In genomic region chr19:18894254-18895037, GRCh38 we compare ENCODE assay signal across 8 cellular contexts. TPM values are rescaled to one million over a fixed set of nuclear protein-coding genes. Genes with fewer than 3 reads are reported as not detected.
DNase-seq lines count a peak whose midpoint lies in the region; TF ChIP-seq lines count a peak whose summit lies in the region.

No MANE protein-coding gene starts in this region.

- peak overlapping the region; percentile 72 for H3K4me3 Mint-ChIP-seq in progenitor cell of endocrine pancreas (ENCODE audit: low read depth)

- TF ChIP-seq CTCF in fibroblast of pulmonary artery (IDR thresholded peaks at IDR 0.05; ENCODE audit: low read length, missing control alignments) (no peak), progenitor cell of endocrine pancreas (IDR thresholded peaks at IDR 0.05; ENCODE audit: unreplicated experiment) (no peak), Peyer's patch (IDR thresholded peaks at IDR 0.05) (no peak)

- H3K27ac Mint-ChIP-seq in progenitor cell of endocrine pancreas = no peak overlapping the region

- TF ChIP-seq POLR2A in Peyer's patch (IDR thresholded peaks at IDR 0.05) = no peak

- no peaks in the 10 kb centered on the region for H3K9me3 Mint-ChIP-seq in progenitor cell of endocrine pancreas (ENCODE audit: low read depth)

- H3K9me3 ChIP-seq in Peyer's patch = no peaks in the 10 kb centered on the region
- H3K9me3 ChIP-seq in effector memory CD4-positive, alpha-beta T cell (ENCODE audit: control insufficient read depth, low read length) = no peaks in the 10 kb centered on the region

- H3K36me3 Mint-ChIP-seq in progenitor cell of endocrine pancreas (ENCODE audit: insufficient read depth) = peaks cover 1% of the 10 kb centered on the region

- H3K4me1 Mint-ChIP-seq in progenitor cell of endocrine pancreas (ENCODE audit: low read depth) = peaks cover 10% of the 10 kb centered on the region

- H3K36me3 ChIP-seq in Peyer's patch = peaks cover 0 to 6% (median 0%) of the 10 kb centered on the region in 3 donors
- H3K36me3 ChIP-seq in effector memory CD4-positive, alpha-beta T cell (ENCODE audit: control insufficient read depth, insufficient read depth, low read length) = peaks cover 5% of the 10 kb centered on the region

- no peak overlapping the region for H3K27ac ChIP-seq in Peyer's patch
- H3K27ac ChIP-seq in effector memory CD4-positive, alpha-beta T cell (ENCODE audit: insufficient read depth, low read length, poor library complexity, severe bottlenecking) = no peak overlapping the region

- H3K27me3 ChIP-seq in Peyer's patch = peaks cover 0 to 17% of the 10 kb centered on the region in 2 donors
- H3K27me3 ChIP-seq in effector memory CD4-positive, alpha-beta T cell (replicated peaks; ENCODE audit: control insufficient read depth, insufficient read depth, low read length, poor library complexity, severe bottlenecking) = peaks cover 16% of the 10 kb centered on the region

- peaks cover 4% of the 10 kb centered on the region for H3K27me3 Mint-ChIP-seq in progenitor cell of endocrine pancreas

- DNase-seq in EH (ENCODE audit: low read depth) (peak; percentile 41), NCI-H524 (lab: John Stamatoyannopoulos, UW) (peak; percentile 88 to 94), fibroblast of pulmonary artery (ENCODE audit: low read depth) (peak; percentile 52), progenitor cell of endocrine pancreas (ENCODE audit: low spot score, unreplicated experiment) (no peak), NCI-H2029 (lab: John Stamatoyannopoulos, UW) (no peak), Peyer's patch (no peak)
- no peak for DNase-seq in central memory CD4-positive, alpha-beta T cell
- no peak for DNase-seq in effector memory CD4-positive, alpha-beta T cell

- H3K4me1 ChIP-seq in Peyer's patch = peaks cover 0 to 34% (median 6%) of the 10 kb centered on the region in 4 donors
- H3K4me1 ChIP-seq in effector memory CD4-positive, alpha-beta T cell (ENCODE audit: control insufficient read depth, insufficient read depth, low read length, poor library complexity, severe bottlenecking) = peaks cover 9% of the 10 kb centered on the region

- H3K4me3 ChIP-seq in fibroblast of pulmonary artery (replicated peaks; ENCODE audit: low read depth, low read length) = peak overlapping the region; percentile 49
- peak overlapping the region in 1 of 4 donors; percentile 47 for H3K4me3 ChIP-seq in Peyer's patch
- H3K4me3 ChIP-seq in effector memory CD4-positive, alpha-beta T cell (ENCODE audit: insufficient read depth, low read depth, low read length, poor library complexity, severe bottlenecking) = no peak overlapping the region

RNA-seq across cellular contexts. Expression of gene CERS1, which starts 1.5 kb away (rescaled TPM):
- total RNA-seq in progenitor cell of endocrine pancreas (20.1 and 20.9 TPM in 2 replicates), Peyer's patch (not detected)

RNA-seq across cellular contexts. Expression of gene COPE, which starts 24.7 kb away (rescaled TPM):
- total RNA-seq in progenitor cell of endocrine pancreas (189 and 192 TPM in 2 replicates), Peyer's patch (100 to 1,000 TPM; 205 to 257 (median 224) TPM)

RNA-seq across cellular contexts. Expression of gene DDX49, which starts 25.1 kb away (rescaled TPM):
- total RNA-seq in progenitor cell of endocrine pancreas = 44.4 and 44.7 TPM in 2 replicates
- total RNA-seq in Peyer's patch = 10 to 100 TPM; 37.0 to 76.9 (median 47.1) TPM

RNA-seq across cellular contexts. Expression of gene HOMER3, which starts 46.6 kb away (rescaled TPM):
- total RNA-seq in progenitor cell of endocrine pancreas (64.5 and 69.4 TPM in 2 replicates), Peyer's patch (10 to 100 TPM in 2 of 4 donors, 1 to 10 TPM in 1, under 1 TPM in 1; 0.88 to 33.0 (median 9.6) TPM)

Comparison
In these comparisons a context has a peak if more than half of its experiments do, and no peak if none do; other contexts are left out.
1. DNase-seq: peak in EH (single experiment), NCI-H524 (2 of 2) and fibroblast of pulmonary artery (single experiment); none in progenitor cell of endocrine pancreas (single experiment), NCI-H2029 (single experiment), Peyer's patch (0 of 3), central memory CD4-positive, alpha-beta T cell (single experiment) and effector memory CD4-positive, alpha-beta T cell (0 of 3).
2. RNA of gene CERS1, which starts 1.5 kb away (total RNA-seq): 20.1 to 20.9 TPM in progenitor cell of endocrine pancreas; not detected in Peyer's patch; every median in the first group is over 10 times any median in the second.